ENCODE assay signal across 3 cellular contexts in the genomic region with DNA sequence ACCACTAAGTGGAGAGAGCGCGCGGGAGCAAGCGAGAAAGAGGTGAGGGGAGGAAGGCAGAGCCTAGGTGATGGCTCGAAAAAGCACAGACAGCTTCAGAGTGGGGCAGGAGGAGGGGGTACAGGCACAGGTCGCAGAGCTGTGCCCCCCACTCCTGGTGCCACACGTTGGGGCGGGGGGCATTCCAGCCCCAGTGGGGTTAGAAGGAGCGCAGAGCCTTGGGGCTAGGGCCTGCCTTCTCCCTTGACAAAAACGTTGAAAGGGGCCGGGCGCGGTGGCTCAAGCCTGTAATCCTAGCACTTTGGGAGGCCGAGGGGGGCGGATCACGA.
TF ChIP-seq lines count a peak whose summit lies in the region.

No MANE protein-coding gene starts in this region.

TF ChIP-seq in SK-N-SH treated with all-trans-retinoic acid at 6 μM for 48 hours, 23 proteins besides CTCF, POLR2A, EP300 and RAD21 (continued from another document):
- TF ChIP-seq ESRRG (CRISPR knock-in tag; IDR thresholded peaks at IDR 0.05) (no peak), CSDC2 (CRISPR knock-in tag; IDR thresholded peaks at IDR 0.05) (no peak), BACH2 (CRISPR knock-in tag; IDR thresholded peaks at IDR 0.05; ENCODE audit: borderline replicate concordance) (no peak), PPARA (CRISPR knock-in tag; IDR thresholded peaks at IDR 0.05; ENCODE audit: borderline replicate concordance) (no peak)

TF ChIP-seq in SK-N-SH, 30 proteins besides CTCF, POLR2A, EP300 and RAD21 (continued from another document):
- no peak for TF ChIP-seq JUND (IDR thresholded peaks at IDR 0.05)
- no peak for TF ChIP-seq RCOR1 (IDR thresholded peaks at IDR 0.05; ENCODE audit: low read length)

TF ChIP-seq in HepG2, 621 proteins besides CTCF, POLR2A, EP300 and RAD21:
- no peak for TF ChIP-seq CCAR2 (optimal IDR thresholded peaks at IDR 0.05; ENCODE audit: low read depth, low read length)
- no peak for TF ChIP-seq BCL6 (CRISPR knock-in tag; IDR thresholded peaks at IDR 0.05)
- no peak for TF ChIP-seq MBNL3 (CRISPR knock-in tag; conservative IDR thresholded peaks at IDR 0.05)
- TF ChIP-seq ZKSCAN5 (CRISPR knock-in tag; IDR thresholded peaks at IDR 0.05), result no peak
